ENCODE assay signal across 23 cellular contexts in the genomic region with DNA sequence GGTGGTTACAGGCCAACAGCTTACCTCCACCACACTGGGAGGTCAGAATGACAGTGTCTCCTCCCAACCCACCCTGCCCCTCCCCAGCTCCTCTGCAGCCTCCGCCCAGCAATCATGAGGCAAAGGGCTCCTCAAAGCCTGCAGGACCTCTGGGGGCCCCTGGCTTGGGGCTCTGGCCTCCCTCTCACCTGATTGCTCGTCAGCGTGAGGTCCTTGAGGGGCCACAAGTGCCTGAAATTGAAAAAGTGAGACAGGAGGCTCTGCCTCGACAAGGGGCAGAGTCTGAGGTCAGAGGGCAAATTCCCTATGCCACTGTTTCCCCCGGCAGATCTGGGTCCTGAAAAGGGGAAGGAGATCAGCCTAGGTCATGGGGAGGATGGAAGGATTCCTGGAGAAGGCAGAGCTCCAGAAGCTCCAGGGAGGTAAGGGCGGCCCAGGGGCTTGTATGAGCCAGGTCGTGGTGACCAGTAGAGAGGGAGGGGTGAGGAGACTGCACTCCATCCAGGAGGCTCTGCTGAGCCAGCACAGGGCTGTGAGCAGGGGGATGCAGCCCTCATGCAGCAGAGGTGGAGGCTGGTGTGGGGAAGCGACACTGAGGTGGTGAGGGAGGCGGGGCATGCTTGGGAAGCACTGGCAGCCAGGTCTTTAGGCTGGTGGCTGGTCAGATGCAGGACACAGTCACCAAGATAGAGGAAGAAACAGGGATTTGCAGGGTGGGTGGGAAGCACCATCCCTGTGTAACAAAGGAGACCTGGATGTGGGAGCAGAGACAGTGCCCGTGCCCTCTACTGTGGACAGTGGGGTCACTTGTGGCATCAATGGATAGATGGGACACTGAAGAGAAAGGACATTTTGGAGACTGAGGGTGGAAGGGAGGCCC. TPM values are rescaled to one million over a fixed set of nuclear protein-coding genes. Genes with fewer than 3 reads are reported as not detected.
DNase-seq lines count a peak whose midpoint lies in the region; ATAC-seq, FAIRE-seq and TF ChIP-seq lines count a peak whose summit lies in the region.
"Had no signal": no experiment of that assay in that cellular context is flagged by ENCODE, and none has a peak within 500 bp of the region (broad histone marks: within the 10 kb centered on the region; RNA-seq: fewer than 3 reads in every experiment).

No MANE protein-coding gene starts in this region.

- peaks cover 20% of the 10 kb centered on the region for H3K27me3 Mint-ChIP-seq in stimulated activated memory B cell treated with anti-CD40 and anti-IgM and Interleukin-4, amounts not matched to agents 10 μg/mL and 1 μg/mL and 100 μg/mL, for 72 hours
- H3K27me3 Mint-ChIP-seq: activated CD8-positive, alpha-beta T cell treated with anti-CD3 and anti-CD28 coated beads for 36 hours; CD4-positive, CD25-positive, alpha-beta regulatory T cell had no signal

- H3K9me3 ChIP-seq in WERI-Rb-1 (ENCODE audit: severe bottlenecking) (no peaks in the 10 kb centered on the region), kidney (ENCODE audit: control insufficient read depth in 1 of 2, low read length in 2 of 2) (no peaks in the 10 kb centered on the region), spleen (no peaks in the 10 kb centered on the region)
- H3K9me3 ChIP-seq: HAP-1, mucosa of descending colon, SJCRH30 had no signal

- no peak for TF ChIP-seq CTCF in WERI-Rb-1 (IDR thresholded peaks at IDR 0.05; ENCODE audit: low read depth, low read length)
- no peak for TF ChIP-seq CTCF in kidney (IDR thresholded peaks at IDR 0.05; ENCODE audit: borderline replicate concordance, extremely low read depth, insufficient read depth)
- no peak for TF ChIP-seq CTCF in spleen (IDR thresholded peaks at IDR 0.05 in 8 of 11, conservative IDR thresholded peaks at IDR 0.05 in 3 of 11)

- no peak overlapping the region for H3K27ac ChIP-seq in WERI-Rb-1
- no peak overlapping the region for H3K27ac ChIP-seq in kidney (ENCODE audit: low read depth in 2 of 2, low read length in 2 of 2)
- H3K27ac ChIP-seq in spleen: no peak overlapping the region
- H3K27ac ChIP-seq: cardiac muscle cell, SJCRH30 had no signal

- H3K36me3 Mint-ChIP-seq in activated naive CD4-positive, alpha-beta T cell treated with anti-CD3 and anti-CD28 coated beads, Interleukin-2, amount 50 U/mL, for 72 hours: no peaks in the 10 kb centered on the region
- H3K36me3 Mint-ChIP-seq in stimulated activated memory B cell treated with anti-CD40 and anti-IgM and Interleukin-4, amounts not matched to agents 10 μg/mL and 1 μg/mL and 100 μg/mL, for 72 hours: no peaks in the 10 kb centered on the region

- no peak for TF ChIP-seq POLR2A in spleen (IDR thresholded peaks at IDR 0.05)

- no peaks in the 10 kb centered on the region for H3K9me3 Mint-ChIP-seq in activated naive CD4-positive, alpha-beta T cell treated with anti-CD3 and anti-CD28 coated beads, Interleukin-2, amount 50 U/mL, for 72 hours
- no peaks in the 10 kb centered on the region for H3K9me3 Mint-ChIP-seq in stimulated activated memory B cell treated with anti-CD40 and anti-IgM and Interleukin-4, amounts not matched to agents 10 μg/mL and 1 μg/mL and 100 μg/mL, for 72 hours
- H3K9me3 Mint-ChIP-seq: activated CD8-positive, alpha-beta T cell treated with anti-CD3 and anti-CD28 coated beads for 36 hours; activated T-cell treated with anti-CD3 and anti-CD28 coated beads, Interleukin-2, amount 50 U/mL, for 4 hours had no signal

- H3K36me3 ChIP-seq in WERI-Rb-1: no peaks in the 10 kb centered on the region
- H3K36me3 ChIP-seq in kidney (ENCODE audit: control insufficient read depth in 1 of 2, insufficient read depth in 2 of 2, low read length in 2 of 2): peaks cover 0 to 4% of the 10 kb centered on the region in 2 donors
- H3K36me3 ChIP-seq in spleen: peaks cover 0 to 48% (median 8%) of the 10 kb centered on the region in 6 donors
- H3K36me3 ChIP-seq: cardiac muscle cell, HAP-1, SJCRH30 had no signal

- no peak for FAIRE-seq in kidney (lab: Jason Lieb, UNC)
- FAIRE-seq: frontal cortex had no signal

- intact Hi-C loops in kidney (cut with DNase I): no loop called here
- intact Hi-C loops in spleen (cut with DNase I; ENCODE audit: low total_unique reads): no loop called here

- WGBS in spleen, 5 donors: 84 to 91% (median 88%) methylated on average over 10 of the region's 10 CpGs

- H3K27me3 ChIP-seq in WERI-Rb-1 (ENCODE audit: insufficient read depth, low read depth, severe bottlenecking): no peaks in the 10 kb centered on the region
- no peaks in the 10 kb centered on the region for H3K27me3 ChIP-seq in spleen (replicated peaks in 1 of 7)
- H3K27me3 ChIP-seq: cardiac muscle cell, SJCRH30 had no signal

- H3K27ac Mint-ChIP-seq in activated naive CD4-positive, alpha-beta T cell treated with anti-CD3 and anti-CD28 coated beads, Interleukin-2, amount 50 U/mL, for 72 hours: peak overlapping the region; percentile 30 to 65
- no peak overlapping the region for H3K27ac Mint-ChIP-seq in stimulated activated memory B cell treated with anti-CD40 and anti-IgM and Interleukin-4, amounts not matched to agents 10 μg/mL and 1 μg/mL and 100 μg/mL, for 72 hours
- H3K27ac Mint-ChIP-seq: activated CD8-positive, alpha-beta T cell treated with anti-CD3 and anti-CD28 coated beads for 36 hours; CD4-positive, CD25-positive, alpha-beta regulatory T cell had no signal

- no peaks in the 10 kb centered on the region for H3K4me1 ChIP-seq in kidney (ENCODE audit: control insufficient read depth in 1 of 2, insufficient read depth in 1 of 2, low read depth in 1 of 2, low read length in 2 of 2)
- H3K4me1 ChIP-seq in spleen: peaks cover 0 to 19% (median 0%) of the 10 kb centered on the region in 6 donors
- H3K4me1 ChIP-seq: HAP-1, SJCRH30 had no signal

- no peak for DNase-seq in activated naive CD4-positive, alpha-beta T cell treated with anti-CD3 and anti-CD28 coated beads, Interleukin-2, amount 50 U/mL, for 72 hours (ENCODE audit: low spot score in 2 of 2)
- no peak for DNase-seq in activated naive CD4-positive, alpha-beta T cell treated with Interleukin-2 at 50 U/mL for 16 hours
- DNase-seq in WERI-Rb-1 (peak; percentile 3), kidney (peak; percentile 37), spleen (peak; percentile 35), DMS79 (lab: John Stamatoyannopoulos, UW) (no peak)
- no peak for DNase-seq in activated CD8-positive, alpha-beta memory T cell treated with anti-CD3 and anti-CD28 coated beads, Interleukin-2, amount 50 U/mL, for 4 hours
- DNase-seq: activated CD8-positive, alpha-beta T cell treated with anti-CD3 and anti-CD28 coated beads for 36 hours; activated T-cell treated with anti-CD3 and anti-CD28 coated beads, Interleukin-2, amount 50 U/mL, for 4 hours; DMS153; GF-D8; NCI-H1417 treated with DMSO at 0.1 percent for 48 hours; OCI-M1; SJCRH30; stimulated activated CD4-positive, alpha-beta T cell treated with anti-CD3 and anti-CD28 coated beads, Interleukin-2, amount 100 ng/mL, for 48 hours had no signal

- no peak overlapping the region for H3K9ac ChIP-seq in kidney (ENCODE audit: low read length in 2 of 2)

- H3K4me3 ChIP-seq in WERI-Rb-1 (ENCODE audit: low read depth, low read length) (no peak overlapping the region), kidney (ENCODE audit: low read length in 2 of 2) (no peak overlapping the region), spleen (no peak overlapping the region)
- H3K4me3 ChIP-seq: cardiac muscle cell, HAP-1, mucosa of descending colon, SJCRH30 had no signal

- H3K4me3 Mint-ChIP-seq in stimulated activated memory B cell treated with anti-CD40 and anti-IgM and Interleukin-4, amounts not matched to agents 10 μg/mL and 1 μg/mL and 100 μg/mL, for 72 hours: no peak overlapping the region
- H3K4me3 Mint-ChIP-seq: activated CD8-positive, alpha-beta T cell treated with anti-CD3 and anti-CD28 coated beads for 36 hours; activated T-cell treated with anti-CD3 and anti-CD28 coated beads, Interleukin-2, amount 50 U/mL, for 4 hours; CD4-positive, CD25-positive, alpha-beta regulatory T cell had no signal

- no peak for ATAC-seq in activated naive CD4-positive, alpha-beta T cell treated with anti-CD3 and anti-CD28 coated beads, Interleukin-2, amount 50 U/mL, for 72 hours
- no peak for ATAC-seq in stimulated activated memory B cell treated with anti-CD40 and anti-IgM and Interleukin-4, amounts not matched to agents 10 μg/mL and 1 μg/mL and 100 μg/mL, for 72 hours
- ATAC-seq: activated CD8-positive, alpha-beta T cell treated with anti-CD3 and anti-CD28 coated beads for 36 hours; activated T-cell treated with anti-CD3 and anti-CD28 coated beads, Interleukin-2, amount 50 U/mL, for 4 hours; mucosa of descending colon had no signal

- H3K4me1 Mint-ChIP-seq in stimulated activated memory B cell treated with anti-CD40 and anti-IgM and Interleukin-4, amounts not matched to agents 10 μg/mL and 1 μg/mL and 100 μg/mL, for 72 hours: no peaks in the 10 kb centered on the region
- H3K4me1 Mint-ChIP-seq: CD4-positive, CD25-positive, alpha-beta regulatory T cell had no signal

RNA-seq across cellular contexts. Expression of gene ALS2CL, which starts 20.1 kb away (rescaled TPM):
- 1 to 10 TPM; 2.0 to 8.1 TPM for total RNA-seq in activated naive CD4-positive, alpha-beta T cell treated with anti-CD3 and anti-CD28 coated beads, Interleukin-2, amount 50 U/mL, for 72 hours
- 78.9 TPM for total RNA-seq in kidney
- 43.0 TPM for polyA plus RNA-seq in kidney (ENCODE audit: insufficient read depth, low read depth, low replicate concordance)
- 10 to 100 TPM; 16.3 to 45.7 (median 29.8) TPM for total RNA-seq in spleen
- polyA plus RNA-seq in spleen: 10 to 100 TPM in 2 of 3 donors, 1 to 10 TPM in 1; 7.9 to 61.2 (median 34.9) TPM

RNA-seq across cellular contexts. Expression of gene TMIE, which starts 27.8 kb away (rescaled TPM):
- total RNA-seq in activated naive CD4-positive, alpha-beta T cell treated with anti-CD3 and anti-CD28 coated beads, Interleukin-2, amount 50 U/mL, for 72 hours: 1 to 10 TPM in 1 of 2 donors, under 1 TPM in 1; 0.84 to 1.0 TPM
- total RNA-seq in kidney (0.79 TPM), spleen (1 to 10 TPM in 2 of 7 donors, under 1 TPM in 3, not detected in 2; 0.23 to 1.6 (median 0.74) TPM)
- polyA plus RNA-seq in kidney (ENCODE audit: insufficient read depth, low read depth, low replicate concordance) (1.3 TPM), spleen (under 1 TPM; 0.48 to 0.77 (median 0.61) TPM)
- total RNA-seq: T-helper 1 cell treated with Interleukin-12 subunit alpha and Interleukin-12 subunit beta and Interleukin-4 antibody, amounts not matched to agents 30 ng/mL and 1 ng/mL, for 36 hours had no signal

RNA-seq across cellular contexts. Expression of gene PRSS50, which starts 44.3 kb away (rescaled TPM):
- not detected for total RNA-seq in activated naive CD4-positive, alpha-beta T cell treated with anti-CD3 and anti-CD28 coated beads, Interleukin-2, amount 50 U/mL, for 72 hours
- total RNA-seq in kidney (0.35 TPM), spleen (under 1 TPM in 2 of 7 donors, not detected in 5; 0.14 to 0.34 TPM)
- polyA plus RNA-seq in kidney (ENCODE audit: insufficient read depth, low read depth, low replicate concordance) (0.19 TPM), spleen (not detected)
- total RNA-seq: activated CD8-positive, alpha-beta T cell treated with anti-CD3 and anti-CD28 coated beads for 36 hours; activated T-cell treated with anti-CD3 and anti-CD28 coated beads, Interleukin-2, amount 50 U/mL, for 4 hours; CD4-positive, CD25-positive, alpha-beta regulatory T cell; frontal cortex; M059J; SJCRH30; T-helper 1 cell treated with Interleukin-12 subunit alpha and Interleukin-12 subunit beta and Interleukin-4 antibody, amounts not matched to agents 30 ng/mL and 1 ng/mL, for 36 hours had no signal
- polyA plus RNA-seq: CD4-positive, CD25-positive, alpha-beta regulatory T cell had no signal

Comparison
In these comparisons a context has a peak if more than half of its experiments do, and no peak if none do; other contexts are left out.
1. DNase-seq: peak in WERI-Rb-1 (single experiment), kidney (single experiment) and spleen (single experiment); none in activated naive CD4-positive, alpha-beta T cell treated with anti-CD3 and anti-CD28 coated beads, Interleukin-2, amount 50 U/mL, for 72 hours (0 of 2), activated naive CD4-positive, alpha-beta T cell treated with Interleukin-2 at 50 U/mL for 16 hours (single experiment), DMS79 (single experiment) and activated CD8-positive, alpha-beta memory T cell treated with anti-CD3 and anti-CD28 coated beads, Interleukin-2, amount 50 U/mL, for 4 hours (single experiment).